In the genomic region with DNA sequence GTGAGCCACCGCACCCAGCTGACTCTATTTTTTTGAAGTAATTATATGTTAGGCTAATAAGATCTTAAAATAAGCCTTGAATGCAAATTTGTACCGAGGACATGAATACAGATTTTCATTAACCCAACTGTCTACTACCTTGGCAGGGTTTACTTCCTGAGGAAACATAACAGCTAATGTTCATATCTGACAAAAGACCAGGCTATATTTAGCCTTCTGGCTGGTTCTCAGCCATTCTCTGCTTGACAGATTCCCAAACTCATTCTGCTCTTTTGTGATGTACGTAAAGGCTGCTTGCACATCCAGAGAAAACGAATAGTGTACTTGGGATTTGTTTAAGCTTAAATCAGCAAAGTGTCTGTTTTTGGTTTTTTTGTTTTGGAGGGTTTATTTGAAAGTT, we compare ENCODE assay signal across 19 cellular contexts. TPM values are rescaled to one million over a fixed set of nuclear protein-coding genes. Genes with fewer than 3 reads are reported as not detected.
DNase-seq lines count a peak whose midpoint lies in the region; ATAC-seq, FAIRE-seq and TF ChIP-seq lines count a peak whose summit lies in the region.
"Had no signal": no experiment of that assay in that cellular context is flagged by ENCODE, and none has a peak within 500 bp of the region (broad histone marks: within the 10 kb centered on the region; RNA-seq: fewer than 3 reads in every experiment).

No MANE protein-coding gene starts in this region.

- H3K27me3 ChIP-seq in breast epithelium (no peaks in the 10 kb centered on the region), H1 (replicated peaks in 1 of 4; ENCODE audit: control insufficient read depth in 3 of 4, extremely low read depth in 1 of 4, insufficient read depth in 3 of 4, low read length in 3 of 4) (no peaks in the 10 kb centered on the region), transverse colon (no peaks in the 10 kb centered on the region)

- peak overlapping the region; percentile 70 to 74 for H3K27ac ChIP-seq in breast epithelium
- no peak overlapping the region for H3K27ac ChIP-seq in H1 (ENCODE audit: low read depth, low read length)
- H3K27ac ChIP-seq in transverse colon, result peak overlapping the region in 3 of 4 donors; percentile 29 to 47 (median 44)
- H3K27ac ChIP-seq: thoracic aorta had no signal

- H2BK20ac ChIP-seq in H1 (ENCODE audit: low read length), result no peak overlapping the region

- TF ChIP-seq EP300 in H1 (IDR thresholded peaks at IDR 0.05; ENCODE audit: borderline replicate concordance in 1 of 2, low read depth in 2 of 2, low read length in 2 of 2) (no peak), transverse colon (IDR thresholded peaks at IDR 0.05; ENCODE audit: low read depth) (no peak)

- no peak for FAIRE-seq in H1 (lab: Jason Lieb, UNC)

- DNase-seq in breast epithelium (ENCODE audit: low spot score in 2 of 2) (no peak), MCF 10A (ENCODE audit: unreplicated experiment) (no peak), H1 (ENCODE audit: low read depth in 1 of 2, low spot score in 2 of 2) (no peak), medulla oblongata (ENCODE audit: extremely low spot score) (peak; percentile 13), transverse colon (no peak), H4 (ENCODE audit: low spot score) (no peak)
- no peak for DNase-seq in activated CD4-positive, alpha-beta T cell treated with anti-CD3 and anti-CD28 coated beads, Interleukin-2, amount 10 ng/mL, durations not matched to agents 7 days and 5 days
- DNase-seq: 8988T; activated CD4-positive, alpha-beta T cell treated with anti-CD3 and anti-CD28 coated beads, Interleukin-2, amount 50 U/mL, for 48 hours; activated T-cell treated with anti-CD3 and anti-CD28 coated beads, Interleukin-2, amount 50 U/mL, for 72 hours; GF-D8; NCI-H2081 treated with DMSO at 0.1 percent for 48 hours; T1000 had no signal

- no peak for TF ChIP-seq CTCF in breast epithelium (IDR thresholded peaks at IDR 0.05)
- TF ChIP-seq CTCF in MCF 10A (IDR thresholded peaks at IDR 0.05; ENCODE audit: unreplicated experiment), result no peak
- no peak for TF ChIP-seq CTCF in H1 (IDR thresholded peaks at IDR 0.05; ENCODE audit: control extremely low read depth in 1 of 3, insufficient read depth in 1 of 3, low read depth in 1 of 3, low read length in 3 of 3)
- no peak for TF ChIP-seq CTCF in transverse colon (IDR thresholded peaks at IDR 0.05)

- no peak overlapping the region for H3K14ac ChIP-seq in H1 (ENCODE audit: insufficient read length)

- H2BK120ac ChIP-seq in H1 (replicated peaks; ENCODE audit: low read depth, low read length), result no peak overlapping the region

- WGBS in H1 (ENCODE audit: extremely low coverage in 1 of 2, insufficient coverage in 1 of 2, insufficient read length in 1 of 2, insufficient replicate concordance in 2 of 2, low coverage in 1 of 2, low lambda C conversion rate in 2 of 2, missing lambda C conversion rate in 1 of 2), 2 experiments, result 90% methylated on average over 4 of the region's 4 CpGs; no CpG with 5 or more reads in 1 of the 2 experiments
- 27 to 45% methylated on average over 2 to 4 of the region's 4 CpGs for WGBS in transverse colon (ENCODE audit: low coverage in 1 of 2), 2 donors

- no peaks in the 10 kb centered on the region for H3K4me1 Mint-ChIP-seq in MCF 10A (ENCODE audit: insufficient read depth, unreplicated experiment)
- peaks cover 11% of the 10 kb centered on the region for H3K4me1 Mint-ChIP-seq in activated CD4-positive, alpha-beta T cell treated with anti-CD3 and anti-CD28 coated beads, Interleukin-2, amount 10 ng/mL, durations not matched to agents 7 days and 5 days

- H3K4me3 Mint-ChIP-seq in MCF 10A (ENCODE audit: unreplicated experiment), result no peak overlapping the region
- no peak overlapping the region for H3K4me3 Mint-ChIP-seq in activated CD4-positive, alpha-beta T cell treated with anti-CD3 and anti-CD28 coated beads, Interleukin-2, amount 10 ng/mL, durations not matched to agents 7 days and 5 days
- H3K4me3 Mint-ChIP-seq: activated T-cell treated with anti-CD3 and anti-CD28 coated beads, Interleukin-2, amount 50 U/mL, for 72 hours; dendritic cell treated with granulocyte-macrophage colony-stimulating factor and Interleukin-4, amounts not matched to agents 40 ng/mL and 50 ng/mL, for 4 days had no signal

- peak overlapping the region; percentile 25 for H4K91ac ChIP-seq in H1 (replicated peaks; ENCODE audit: insufficient read length, low read length)

- no peak overlapping the region for H2BK5ac ChIP-seq in H1 (ENCODE audit: low read depth, low read length)

- no peaks in the 10 kb centered on the region for H4K20me1 ChIP-seq in H1 (replicated peaks in 1 of 2; ENCODE audit: control insufficient read depth in 1 of 2, insufficient read depth in 2 of 2, low read length in 2 of 2)

- H2BK12ac ChIP-seq in H1 (ENCODE audit: low read depth, low read length), result no peak overlapping the region

- CTCF ChIA-PET in MCF 10A (lab: Yijun Ruan, JAX) (interaction anchor here (0.6 to 2.1 kb wide), 2 partner anchors 21 to 46 kb away, joined by 3 to 7 read pairs; no protein-coding TSS in a partner anchor), H1 (lab: Charles Lee; ENCODE audit: partially characterized antibody) (interaction anchor here (0.9 to 5.4 kb wide), 6 partner anchors 19 to 235 kb away, joined by 3 to 90 read pairs (median 4); no protein-coding TSS in a partner anchor)
- CTCF ChIA-PET in activated CD4-positive, alpha-beta T cell treated with anti-CD3 and anti-CD28 coated beads, Interleukin-2, amount 10 ng/mL, durations not matched to agents 7 days and 5 days (lab: Charles Lee), result interaction anchor here (1.6 kb wide), 1 partner anchor 9 kb away, joined by 5 read pairs; no protein-coding TSS in a partner anchor

- H4K5ac ChIP-seq in H1 (ENCODE audit: insufficient read length, low read depth, low read length), result no peak overlapping the region

- H2AFZ ChIP-seq in H1 (ENCODE audit: low read length), result no peak overlapping the region

- POLR2A ChIA-PET in MCF 10A (lab: Yijun Ruan, JAX), result interaction anchor here (0.6 to 1.1 kb wide), 3 partner anchors 12 to 161 kb away, joined by 3 to 4 read pairs (median 3); a partner anchor contains a TSS
- POLR2A ChIA-PET in H1 (lab: Charles Lee; ENCODE audit: partially characterized antibody), result no interaction called here
- POLR2A ChIA-PET in activated CD4-positive, alpha-beta T cell treated with anti-CD3 and anti-CD28 coated beads, Interleukin-2, amount 10 ng/mL, durations not matched to agents 7 days and 5 days (lab: Charles Lee), result no interaction called here

- no peaks in the 10 kb centered on the region for H3K79me1 ChIP-seq in H1 (ENCODE audit: low read depth, low read length)

- no peak overlapping the region for H3K4ac ChIP-seq in H1 (replicated peaks; ENCODE audit: insufficient read length, low read depth, low read length)

- no peak overlapping the region for H3K23ac ChIP-seq in H1 (ENCODE audit: insufficient read length)

- H2BK15ac ChIP-seq in H1 (ENCODE audit: low read length), result no peak overlapping the region

- H3K4me1 ChIP-seq in breast epithelium (no peaks in the 10 kb centered on the region), H1 (replicated peaks in 1 of 4; ENCODE audit: control insufficient read depth in 3 of 4, insufficient read depth in 4 of 4, low read length in 3 of 4) (peaks cover 0 to 10% (median 7%) of the 10 kb centered on the region in 4 experiments; a peak in 5 of 7 replicates), transverse colon (peaks cover 0 to 11% (median 5%) of the 10 kb centered on the region in 4 donors)

- no peak for TF ChIP-seq RAD21 in H1 (IDR thresholded peaks at IDR 0.05 in 1 of 2, conservative IDR thresholded peaks at IDR 0.05 in 1 of 2; ENCODE audit: low read depth in 2 of 2, low read length in 2 of 2)

- H4K8ac ChIP-seq in H1 (ENCODE audit: extremely low read depth, insufficient read depth, low read length), result no peak overlapping the region

- H3K4me2 ChIP-seq in H1 (ENCODE audit: insufficient read depth in 1 of 2, low read depth in 2 of 2, low read length in 2 of 2), result no peak overlapping the region

- intact Hi-C loops in breast epithelium (cut with DNase I; ENCODE audit: low total_unique reads), result no loop called here
- intact Hi-C loops in MCF 10A (cut with micrococcal nuclease), result no loop called here
- intact Hi-C loops in transverse colon (cut with DNase I; ENCODE audit: low total_unique reads), result no loop called here

- no peak overlapping the region for H3K27ac Mint-ChIP-seq in MCF 10A (ENCODE audit: low read depth, unreplicated experiment)
- no peak overlapping the region for H3K27ac Mint-ChIP-seq in activated CD4-positive, alpha-beta T cell treated with anti-CD3 and anti-CD28 coated beads, Interleukin-2, amount 10 ng/mL, durations not matched to agents 7 days and 5 days
- H3K27ac Mint-ChIP-seq: activated T-cell treated with anti-CD3 and anti-CD28 coated beads, Interleukin-2, amount 50 U/mL, for 72 hours; dendritic cell treated with granulocyte-macrophage colony-stimulating factor and Interleukin-4, amounts not matched to agents 40 ng/mL and 50 ng/mL, for 4 days; progenitor cell of endocrine pancreas had no signal

- no peaks in the 10 kb centered on the region for H3K36me3 ChIP-seq in breast epithelium
- H3K36me3 ChIP-seq in H1 (ENCODE audit: control insufficient read depth in 2 of 4, insufficient read depth in 4 of 4, low read length in 3 of 4), result peaks cover 0 to 5% (median 0%) of the 10 kb centered on the region in 4 experiments; a peak in 2 of 8 replicates
- no peaks in the 10 kb centered on the region for H3K36me3 ChIP-seq in transverse colon
- H3K36me3 ChIP-seq: thoracic aorta had no signal

- H3K9ac ChIP-seq in H1 (replicated peaks in 1 of 4; ENCODE audit: extremely low read depth in 1 of 4, low read depth in 3 of 4, low read length in 3 of 4), result no peak overlapping the region

- no TSS peak for BruUV-seq in MCF 10A (replicated peaks; lab: Mats Ljungman, UMichigan)

- no peaks in the 10 kb centered on the region for H3K79me2 ChIP-seq in H1 (ENCODE audit: control insufficient read depth in 1 of 2, insufficient read depth in 2 of 2, low read length in 2 of 2)

- ATAC-seq in HG02970 (IDR thresholded peaks at IDR 0.05; ENCODE audit: low FRiP score, unreplicated experiment), result no peak
- ATAC-seq: activated T-cell treated with anti-CD3 and anti-CD28 coated beads, Interleukin-2, amount 50 U/mL, for 72 hours had no signal

- H3K27me3 Mint-ChIP-seq in MCF 10A (ENCODE audit: insufficient read depth, unreplicated experiment), result no peaks in the 10 kb centered on the region
- peaks cover 2% of the 10 kb centered on the region for H3K27me3 Mint-ChIP-seq in activated CD4-positive, alpha-beta T cell treated with anti-CD3 and anti-CD28 coated beads, Interleukin-2, amount 10 ng/mL, durations not matched to agents 7 days and 5 days

- no peak overlapping the region for H3K18ac ChIP-seq in H1 (ENCODE audit: extremely low read depth, low read length)

- no peak overlapping the region for H2AK5ac ChIP-seq in H1 (ENCODE audit: low read depth, low read length)

- TF ChIP-seq POLR2A in breast epithelium (IDR thresholded peaks at IDR 0.05) (no peak), H1 (IDR thresholded peaks at IDR 0.05; ENCODE audit: control extremely low read depth in 1 of 2, low read depth in 2 of 2, low read length in 2 of 2) (no peak), transverse colon (IDR thresholded peaks at IDR 0.05) (no peak)

- no peaks in the 10 kb centered on the region for H3K9me3 ChIP-seq in breast epithelium
- H3K9me3 ChIP-seq in H1 (ENCODE audit: insufficient read depth in 2 of 2, low read depth in 1 of 2, low read length in 1 of 2), result peaks cover 17 to 19% of the 10 kb centered on the region in 2 experiments; a peak in 3 of 4 replicates
- H3K9me3 ChIP-seq in transverse colon, result no peaks in the 10 kb centered on the region
- H3K9me3 ChIP-seq: thoracic aorta had no signal

- no peak overlapping the region for H3K56ac ChIP-seq in H1 (replicated peaks; ENCODE audit: insufficient read length, low read depth, low read length)

- no peaks in the 10 kb centered on the region for H3K9me3 Mint-ChIP-seq in MCF 10A (ENCODE audit: unreplicated experiment)
- peaks cover 27% of the 10 kb centered on the region for H3K9me3 Mint-ChIP-seq in activated CD4-positive, alpha-beta T cell treated with anti-CD3 and anti-CD28 coated beads, Interleukin-2, amount 10 ng/mL, durations not matched to agents 7 days and 5 days

- peaks cover 5% of the 10 kb centered on the region for H3K36me3 Mint-ChIP-seq in MCF 10A (ENCODE audit: insufficient read depth, unreplicated experiment)
- H3K36me3 Mint-ChIP-seq in activated CD4-positive, alpha-beta T cell treated with anti-CD3 and anti-CD28 coated beads, Interleukin-2, amount 10 ng/mL, durations not matched to agents 7 days and 5 days (ENCODE audit: low read depth), result peaks cover 3% of the 10 kb centered on the region

- H3K23me2 ChIP-seq in H1 (ENCODE audit: low read depth, low read length), result no peaks in the 10 kb centered on the region

- H3K4me3 ChIP-seq in breast epithelium (no peak overlapping the region), H1 (ENCODE audit: extremely low read depth in 1 of 4, insufficient read depth in 2 of 4, low read depth in 3 of 4, low read length in 4 of 4) (no peak overlapping the region), transverse colon (no peak overlapping the region)
- H3K4me3 ChIP-seq: thoracic aorta had no signal

- in situ Hi-C loops in transverse colon (cut with MboI; ENCODE audit: low pct_ligation_motif_present in 1 of 4, low pct_unique_long_range_greater_than_20kb in 1 of 4, low sequenced_read_pairs in 3 of 4), result no loop called here

RNA-seq across cellular contexts. Expression of a gene that starts 21.6 kb away (rescaled TPM):
- total RNA-seq in breast epithelium (1 to 10 TPM in 1 of 3 donors, under 1 TPM in 2; 0.33 to 1.5 (median 0.96) TPM), MCF 10A (2022) (not detected in 2 replicates), transverse colon (1 to 10 TPM in 1 of 4 donors, under 1 TPM in 1, not detected in 2; 0.41 to 1.7 TPM)
- not detected in 2 replicates for total RNA-seq in H1 (2021; fragmentation: NEBNext Ultra II Directional; extraction: Animal tissue kit (Norgen Biotek cat#: 25700))
- polyA plus RNA-seq in H1 (2011; rRNA removed), result not detected in 2 replicates
- not detected for polyA plus RNA-seq in H1 (2011; cell fraction: cytosol; rRNA removed)
- polyA plus RNA-seq in H1 (2011; cell fraction: nucleus; rRNA removed), result not detected
- not detected in 4 replicates for polyA plus RNA-seq in H1 (2012, experiment 1 of 2)
- polyA plus RNA-seq in H1 (2012, experiment 2 of 2), result not detected
- polyA plus RNA-seq in H1 (2013, experiment 1 of 2), result 0.26 TPM
- polyA plus RNA-seq in H1 (2013, experiment 2 of 2), result 0.33 TPM
- not detected in 2 replicates for polyA minus RNA-seq in H1 (2011; rRNA and poly(A)+ RNA removed)
- not detected for polyA minus RNA-seq in H1 (2011; cell fraction: cytosol; rRNA and poly(A)+ RNA removed)
- polyA minus RNA-seq in H1 (2011; cell fraction: nucleus; rRNA and poly(A)+ RNA removed), result not detected
- under 1 TPM; 0.25 TPM for total RNA-seq in activated CD4-positive, alpha-beta T cell treated with anti-CD3 and anti-CD28 coated beads, Interleukin-2, amount 10 ng/mL, durations not matched to agents 7 days and 5 days
- not detected in 2 replicates for total RNA-seq in H4 (2014; rRNA removed; shearing (Covaris generic))
- total RNA-seq: glomerular endothelial cell, myocyte, progenitor cell of endocrine pancreas had no signal
